1 cellular context compared by ENCODE assay signal in genomic region chr3:194493997-194494927, GRCh38.
TF ChIP-seq lines count a peak whose summit lies in the region.

No MANE protein-coding gene starts in this region.

TF ChIP-seq in HEK293, 187 proteins besides CTCF, POLR2A, EP300 and RAD21 (continued from another document):
- peak; percentile 89 for TF ChIP-seq PRDM6 (tag by site-specific recombination; IDR thresholded peaks at IDR 0.05)
- 0 out of 2 replicates have a peak, but pooled peaks have one; percentile 50 for TF ChIP-seq ZNF18 (tag by site-specific recombination; IDR thresholded peaks at IDR 0.05)
